In genomic region chr7:66069732-66070131, GRCh38 we compare ENCODE assay signal across 24 cellular contexts.
"Had no signal": no experiment of that assay in that cellular context is flagged by ENCODE, and none has a peak within 500 bp of the region (broad histone marks: within the 10 kb centered on the region; RNA-seq: fewer than 3 reads in every experiment).

No MANE protein-coding gene starts in this region.

- DNase-seq: nephron progenitor cell; nucleus accumbens; psoas muscle; right cardiac atrium; right lobe of liver; sigmoid colon; small intestine; stimulated activated CD4-positive, alpha-beta T cell treated with anti-CD3 and anti-CD28 coated beads, Interleukin-15, amount 100 ng/mL, for 24 hours; stimulated activated CD4-positive, alpha-beta T cell treated with anti-CD3 and anti-CD28 coated beads, Interleukin-2, amount 100 ng/mL, for 24 hours; stimulated activated CD4-positive, alpha-beta T cell treated with anti-CD3 and anti-CD28 coated beads, Interleukin-2, amount 100 ng/mL, for 48 hours; stimulated activated CD4-positive, alpha-beta T cell treated with anti-CD3 and anti-CD28 coated beads, Interleukin-4, amount 100 ng/mL, for 24 hours; stimulated activated naive B cell treated with anti-CD40 and anti-IgM and Interleukin-4, amounts not matched to agents 10 μg/mL and 1 μg/mL and 100 μg/mL, for 72 hours; stimulated activated naive CD4-positive, alpha-beta T cell treated with Interleukin-2 at 50 U/mL for 16 hours; stomach; thyroid gland; trophoblast cell; upper lobe of left lung had no signal

- H3K9me3 ChIP-seq: neutrophil, psoas muscle, right lobe of liver, sigmoid colon, stomach, thoracic aorta, thyroid gland, tibial nerve, upper lobe of left lung, vagina had no signal

- H3K9ac ChIP-seq: parathyroid adenoma had no signal

- H3K27me3 ChIP-seq: neutrophil, right lobe of liver, sigmoid colon, stomach, thyroid gland, tibial nerve, upper lobe of left lung, vagina had no signal

- H3K79me2 ChIP-seq: parathyroid adenoma had no signal

- H2AFZ ChIP-seq: parathyroid adenoma had no signal

- ATAC-seq: natural killer cell treated with Interleukin-12 subunit alpha and Interleukin-12 subunit beta and Interleukin-15 and Interleukin-18, amount 100 ng/mL, for 72 hours; psoas muscle; right cardiac atrium; right lobe of liver; stimulated activated effector memory CD8-positive, alpha-beta T cell treated with anti-CD3 and anti-CD28 coated beads, Interleukin-12 subunit alpha, Interleukin-12 subunit beta, amount 100 ng/mL, for 72 hours; stimulated activated naive B cell treated with anti-CD40 and anti-IgM and Interleukin-4, amounts not matched to agents 10 μg/mL and 1 μg/mL and 100 μg/mL, for 72 hours had no signal

- H3K27ac ChIP-seq: neutrophil, parathyroid adenoma, psoas muscle, right lobe of liver, sigmoid colon, stomach, thoracic aorta, thyroid gland, tibial nerve, upper lobe of left lung, vagina had no signal

- H3K4me1 ChIP-seq: parathyroid adenoma, psoas muscle, right lobe of liver, sigmoid colon, stomach, thyroid gland, tibial nerve, upper lobe of left lung, vagina had no signal

- H3K36me3 ChIP-seq: neutrophil, right lobe of liver, sigmoid colon, stomach, thoracic aorta, thyroid gland, tibial nerve, upper lobe of left lung, vagina had no signal

- H3K4me3 ChIP-seq: psoas muscle, right lobe of liver, sigmoid colon, stomach, thoracic aorta, thyroid gland, tibial nerve, upper lobe of left lung, vagina had no signal
